ENCODE assay signal across 19 cellular contexts in the genomic region with DNA sequence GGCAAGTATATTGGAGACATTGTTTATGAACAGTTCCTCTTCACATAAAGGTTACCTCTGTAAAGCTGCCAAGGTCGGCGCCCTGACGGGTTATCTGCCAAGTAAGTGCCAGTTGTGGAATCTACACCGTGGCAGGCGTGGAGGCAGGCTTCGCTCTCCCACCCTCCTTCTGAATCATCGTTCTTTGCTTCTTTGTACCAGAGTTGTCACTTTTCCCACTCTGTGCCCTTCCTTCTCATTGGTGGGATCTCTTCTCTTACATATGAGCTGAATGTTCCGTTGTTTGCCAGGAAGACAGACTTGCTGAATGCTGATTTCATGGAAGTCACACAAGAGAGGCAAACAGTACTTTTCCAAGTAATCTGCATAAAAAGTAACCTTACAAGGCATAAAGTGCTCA. TPM values are rescaled to one million over a fixed set of nuclear protein-coding genes. Genes with fewer than 3 reads are reported as not detected.
DNase-seq lines count a peak whose midpoint lies in the region; ATAC-seq and TF ChIP-seq lines count a peak whose summit lies in the region.
"Had no signal": no experiment of that assay in that cellular context is flagged by ENCODE, and none has a peak within 500 bp of the region (broad histone marks: within the 10 kb centered on the region; RNA-seq: fewer than 3 reads in every experiment).

No MANE protein-coding gene starts in this region.

- H3K27me3 Mint-ChIP-seq in CD8-positive, alpha-beta T cell (ENCODE audit: low read depth) = no peaks in the 10 kb centered on the region
- H3K27me3 Mint-ChIP-seq: B cell had no signal

- DNase-seq in NCI-H1105 (lab: John Stamatoyannopoulos, UW) = peak; percentile 48
- peak; percentile 92 for DNase-seq in NCI-H69 (lab: John Stamatoyannopoulos, UW)
- DNase-seq in epithelial cell of esophagus (ENCODE audit: low read depth) = peak; percentile 21
- peak; percentile 3 for DNase-seq in putamen (ENCODE audit: low spot score)
- no peak for DNase-seq in dedifferentiated amniotic fluid mesenchymal stem cell (ENCODE audit: extremely low spot score)
- DNase-seq in CD8-positive, alpha-beta T cell = no peak
- no peak for DNase-seq in esophagus squamous epithelium (lab: John Stamatoyannopoulos, UW)
- DNase-seq: activated CD4-positive, CD25-positive, alpha-beta regulatory T cell; activated gamma-delta T cell treated with Interleukin-2 at 50 U/mL for 16 hours; brain microvascular endothelial cell; DMS53; effector CD4-positive, alpha-beta T cell; KBM-7; left ventricle myocardium superior; NCI-H1694 treated with DMSO at 0.1 percent for 48 hours; Right ventricle myocardium superior; stimulated activated CD4-positive, alpha-beta T cell treated with anti-CD3 and anti-CD28 coated beads, Interleukin-15, amount 100 ng/mL, for 24 hours; T-helper 1 cell had no signal

- ATAC-seq in CD8-positive, alpha-beta T cell = no peak
- ATAC-seq: left ventricle myocardium superior had no signal

- no peaks in the 10 kb centered on the region for H3K4me1 Mint-ChIP-seq in CD8-positive, alpha-beta T cell (ENCODE audit: low read depth)
- H3K4me1 Mint-ChIP-seq: B cell had no signal

- no peak for TF ChIP-seq POLR2A in esophagus squamous epithelium (IDR thresholded peaks at IDR 0.05)

- H3K9me3 ChIP-seq in CD8-positive, alpha-beta T cell (ENCODE audit: low read length) = no peaks in the 10 kb centered on the region
- no peaks in the 10 kb centered on the region for H3K9me3 ChIP-seq in esophagus squamous epithelium

- TF ChIP-seq CTCF in epithelial cell of esophagus (IDR thresholded peaks at IDR 0.05; ENCODE audit: insufficient read depth, low read depth, low read length, missing control alignments) (no peak), esophagus squamous epithelium (IDR thresholded peaks at IDR 0.05) (no peak)
- TF ChIP-seq CTCF in CD8-positive, alpha-beta T cell (IDR thresholded peaks at IDR 0.05) = no peak

- H3K4me1 ChIP-seq in CD8-positive, alpha-beta T cell (ENCODE audit: insufficient read depth, low read length) = no peaks in the 10 kb centered on the region
- peaks cover 0 to 21% (median 0%) of the 10 kb centered on the region in 3 donors for H3K4me1 ChIP-seq in esophagus squamous epithelium

- intact Hi-C loops in CD8-positive, alpha-beta T cell (cut with DNase I, micrococcal nuclease) = no loop called here
- intact Hi-C loops in esophagus squamous epithelium (cut with DNase I) = no loop called here

- no peak overlapping the region for H3K27ac Mint-ChIP-seq in CD8-positive, alpha-beta T cell
- H3K27ac Mint-ChIP-seq: B cell had no signal

- POLR2A ChIA-PET in CD8-positive, alpha-beta T cell (lab: Charles Lee) = no interaction called here

- H3K4me3 ChIP-seq in epithelial cell of esophagus (ENCODE audit: low read length) (no peak overlapping the region), esophagus squamous epithelium (no peak overlapping the region)
- no peak overlapping the region for H3K4me3 ChIP-seq in CD8-positive, alpha-beta T cell (ENCODE audit: low read depth, low read length)

- no peaks in the 10 kb centered on the region for H3K36me3 Mint-ChIP-seq in CD8-positive, alpha-beta T cell

- H3K27ac ChIP-seq in CD8-positive, alpha-beta T cell (ENCODE audit: low read depth, low read length) = no peak overlapping the region
- H3K27ac ChIP-seq in esophagus squamous epithelium = peak overlapping the region in 1 of 4 donors; percentile 29
- H3K27ac ChIP-seq: brain microvascular endothelial cell had no signal

- CTCF ChIA-PET in CD8-positive, alpha-beta T cell (lab: Charles Lee) = no interaction called here

- no peak overlapping the region for H3K4me3 Mint-ChIP-seq in CD8-positive, alpha-beta T cell
- H3K4me3 Mint-ChIP-seq: B cell had no signal

- H3K9me3 Mint-ChIP-seq in CD8-positive, alpha-beta T cell = peaks cover 4% of the 10 kb centered on the region

- 35 to 39% methylated on average over 8 of the region's 8 CpGs for WGBS in esophagus squamous epithelium, 2 donors

- no peaks in the 10 kb centered on the region for H3K27me3 ChIP-seq in CD8-positive, alpha-beta T cell (ENCODE audit: insufficient read depth, low read length)
- no peaks in the 10 kb centered on the region for H3K27me3 ChIP-seq in esophagus squamous epithelium
- H3K27me3 ChIP-seq: brain microvascular endothelial cell had no signal

- no peaks in the 10 kb centered on the region for H3K36me3 ChIP-seq in CD8-positive, alpha-beta T cell (ENCODE audit: insufficient read depth, low read length)
- H3K36me3 ChIP-seq in esophagus squamous epithelium = no peaks in the 10 kb centered on the region
- H3K36me3 ChIP-seq: brain microvascular endothelial cell had no signal

RNA-seq across cellular contexts. Expression of gene PTPRZ1, which starts 40.6 kb away (rescaled TPM):
- total RNA-seq in CD8-positive, alpha-beta T cell = not detected
- total RNA-seq in esophagus squamous epithelium = 10 to 100 TPM; 11.0 to 58.4 (median 44.9) TPM
- total RNA-seq: B cell had no signal

Comparison
In these comparisons a context has a peak if more than half of its experiments do, and no peak if none do; other contexts are left out.
1. DNase-seq: peak in NCI-H1105 (single experiment), NCI-H69 (single experiment), epithelial cell of esophagus (single experiment) and putamen (single experiment); none in dedifferentiated amniotic fluid mesenchymal stem cell (single experiment), CD8-positive, alpha-beta T cell (0 of 7) and esophagus squamous epithelium (single experiment).
2. RNA of gene PTPRZ1, which starts 40.6 kb away (total RNA-seq): 11.0 to 58.4 TPM in esophagus squamous epithelium; not detected in CD8-positive, alpha-beta T cell; every median in the first group is over 10 times any median in the second.